36 cellular contexts compared by ENCODE assay signal in the genomic region with DNA sequence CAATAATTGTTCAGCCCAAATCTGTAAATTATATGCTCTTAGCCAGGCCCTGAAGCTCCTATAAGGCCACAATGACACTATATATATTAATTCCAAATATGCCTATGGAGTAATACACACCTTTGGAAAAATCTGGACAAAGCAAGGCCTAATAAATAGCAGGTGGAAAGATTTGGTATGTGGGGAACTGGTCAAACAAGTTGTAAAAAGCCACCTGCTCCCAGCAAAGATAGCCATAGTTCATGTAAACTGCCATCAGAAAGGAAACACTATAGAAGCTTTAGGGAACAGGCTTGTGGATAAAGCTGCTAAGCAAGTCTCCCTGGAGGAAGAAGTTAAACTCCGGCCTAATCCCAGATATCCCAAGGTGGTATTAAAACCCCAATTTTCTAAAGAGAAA. TPM values are rescaled to one million over a fixed set of nuclear protein-coding genes. Genes with fewer than 3 reads are reported as not detected.
A peak's percentile ranks its signal among the peaks of the same experiment; 100 is the strongest.
DNase-seq lines count a peak whose midpoint lies in the region; ATAC-seq and TF ChIP-seq lines count a peak whose summit lies in the region.
"Had no signal": no experiment of that assay in that cellular context is flagged by ENCODE, and none has a peak within 500 bp of the region (broad histone marks: within the 10 kb centered on the region; RNA-seq: fewer than 3 reads in every experiment).

No MANE protein-coding gene starts in this region.

- no peak overlapping the region for H3K4me2 ChIP-seq in osteoblast (ENCODE audit: insufficient read depth, low read length)
- H3K4me2 ChIP-seq: KMS-11 had no signal

- H4K20me1 ChIP-seq in osteoblast (ENCODE audit: insufficient read depth, low read length): no peaks in the 10 kb centered on the region

- H3K9me3 ChIP-seq in T-helper 17 cell (ENCODE audit: control insufficient read depth, low read length, poor library complexity, severe bottlenecking) (no peaks in the 10 kb centered on the region), osteoblast (ENCODE audit: low read depth, low read length) (no peaks in the 10 kb centered on the region)
- H3K9me3 ChIP-seq: neutrophil, psoas muscle, stomach, tibial artery had no signal

- DNase-seq in DMS53 treated with DMSO at 0.1 percent for 48 hours (lab: John Stamatoyannopoulos, UW; ENCODE audit: unreplicated experiment): peak; percentile 100
- peak in 2 of 3 experiments; percentile 66 to 91 for DNase-seq in NCI-H1417 (lab: John Stamatoyannopoulos, UW)
- peak; percentile 72 for DNase-seq in NCI-H69 (lab: John Stamatoyannopoulos, UW)
- no peak for DNase-seq in left colon
- DNase-seq in NCI-H1092 (lab: John Stamatoyannopoulos, UW): no peak
- no peak for DNase-seq in T-helper 17 cell
- no peak for DNase-seq in NCI-H128 (lab: John Stamatoyannopoulos, UW; ENCODE audit: unreplicated experiment)
- DNase-seq in osteoblast (ENCODE audit: insufficient read length, low spot score, missing footprints): no peak
- DNase-seq: ACHN; activated CD4-positive, alpha-beta T cell treated with anti-CD3 and anti-CD28 coated beads, Interleukin-2, amount 50 U/mL, for 48 hours; activated CD4-positive, CD25-positive, alpha-beta regulatory T cell treated with anti-CD3 and anti-CD28 coated beads, Interleukin-2, amount 50 U/mL, for 72 hours; activated gamma-delta T cell treated with Interleukin-2 at 50 U/mL for 16 hours; activated naive CD8-positive, alpha-beta T cell treated with anti-CD3 and anti-CD28 coated beads, Interleukin-2, amount 10 ng/mL, durations not matched to agents 7 days and 5 days; activated T-cell treated with anti-CD3 and anti-CD28 coated beads, Interleukin-2, amount 50 U/mL, for 48 hours; aorta; CD4-positive, alpha-beta memory T cell; effector CD8-positive, alpha-beta T cell; erythroblast; glutamatergic neuron; MM.1S; naive thymus-derived CD4-positive, alpha-beta T cell; NCI-H446 treated with DMSO at 0.1 percent for 48 hours; stimulated activated CD4-positive, alpha-beta T cell treated with anti-CD3 and anti-CD28 coated beads, Interleukin-12 subunit alpha, Interleukin-12 subunit beta, amount 100 ng/mL, for 4 hours; stimulated activated CD4-positive, alpha-beta T cell treated with anti-CD3 and anti-CD28 coated beads, Interleukin-2, amount 100 ng/mL, for 48 hours; T-helper 2 cell; tibial artery had no signal

- H3K4me3 Mint-ChIP-seq in T-helper 17 cell: no peak overlapping the region
- H3K4me3 Mint-ChIP-seq: activated naive CD8-positive, alpha-beta T cell treated with anti-CD3 and anti-CD28 coated beads, Interleukin-2, amount 10 ng/mL, durations not matched to agents 7 days and 5 days; B cell; CD4-positive, alpha-beta memory T cell; naive thymus-derived CD4-positive, alpha-beta T cell had no signal

- ATAC-seq in left colon (peak; percentile 55), T-helper 17 cell (no peak)
- ATAC-seq: HCT116; naive thymus-derived CD4-positive, alpha-beta T cell; Panc1; sciatic nerve had no signal

- no peak overlapping the region for H3K4me3 ChIP-seq in osteoblast (ENCODE audit: insufficient read depth, low read length)
- H3K4me3 ChIP-seq: psoas muscle, stomach, tibial artery had no signal

- peaks cover 8% of the 10 kb centered on the region for H3K27me3 ChIP-seq in osteoblast (ENCODE audit: insufficient read depth, low read length)

- H3K36me3 ChIP-seq in osteoblast (ENCODE audit: insufficient read depth, low read length): no peaks in the 10 kb centered on the region
- H3K36me3 ChIP-seq: neutrophil, stomach, tibial artery had no signal

- H3K27ac ChIP-seq in osteoblast (ENCODE audit: low read depth, low read length): no peak overlapping the region
- H3K27ac ChIP-seq: KMS-11, neutrophil, psoas muscle, tibial artery had no signal

- H3K27ac Mint-ChIP-seq in T-helper 17 cell: no peak overlapping the region
- H3K27ac Mint-ChIP-seq: activated naive CD8-positive, alpha-beta T cell treated with anti-CD3 and anti-CD28 coated beads, Interleukin-2, amount 10 ng/mL, durations not matched to agents 7 days and 5 days; B cell; CD4-positive, alpha-beta memory T cell; naive thymus-derived CD4-positive, alpha-beta T cell had no signal

- intact Hi-C loops in left colon (cut with DNase I, micrococcal nuclease): no loop called here

- H3K36me3 Mint-ChIP-seq in T-helper 17 cell (ENCODE audit: low read depth): peaks cover 3% of the 10 kb centered on the region
- H3K36me3 Mint-ChIP-seq: activated naive CD8-positive, alpha-beta T cell treated with anti-CD3 and anti-CD28 coated beads, Interleukin-2, amount 10 ng/mL, durations not matched to agents 7 days and 5 days; CD4-positive, alpha-beta memory T cell; naive thymus-derived CD4-positive, alpha-beta T cell had no signal

- no peak for TF ChIP-seq CTCF in osteoblast (IDR thresholded peaks at IDR 0.05; ENCODE audit: extremely low read depth, low read depth, low read length)

- no peak overlapping the region for H2AFZ ChIP-seq in osteoblast (ENCODE audit: low read length)

- no peaks in the 10 kb centered on the region for H3K4me1 Mint-ChIP-seq in T-helper 17 cell
- H3K4me1 Mint-ChIP-seq: activated naive CD8-positive, alpha-beta T cell treated with anti-CD3 and anti-CD28 coated beads, Interleukin-2, amount 10 ng/mL, durations not matched to agents 7 days and 5 days; B cell; CD4-positive, alpha-beta memory T cell; naive thymus-derived CD4-positive, alpha-beta T cell had no signal

- peaks cover 26% of the 10 kb centered on the region for H3K27me3 Mint-ChIP-seq in T-helper 17 cell
- H3K27me3 Mint-ChIP-seq: activated naive CD8-positive, alpha-beta T cell treated with anti-CD3 and anti-CD28 coated beads, Interleukin-2, amount 10 ng/mL, durations not matched to agents 7 days and 5 days had no signal

- no peaks in the 10 kb centered on the region for H3K4me1 ChIP-seq in osteoblast (ENCODE audit: insufficient read depth, low read length)
- H3K4me1 ChIP-seq: psoas muscle, tibial artery had no signal

- no peaks in the 10 kb centered on the region for H3K79me2 ChIP-seq in osteoblast (ENCODE audit: insufficient read depth, low read length)

RNA-seq across cellular contexts. Expression of a gene that starts 29.7 kb away (rescaled TPM):
- total RNA-seq in left colon (not detected), T-helper 17 cell (not detected), osteoblast (under 0.01 TPM in 1 of 2 replicates, not detected in the other)
- total RNA-seq: activated naive CD8-positive, alpha-beta T cell treated with anti-CD3 and anti-CD28 coated beads, Interleukin-2, amount 10 ng/mL, durations not matched to agents 7 days and 5 days; aorta; B cell; CD4-positive, alpha-beta memory T cell; G401; liver; naive thymus-derived CD4-positive, alpha-beta T cell; psoas muscle; sciatic nerve; stomach had no signal

Comparison
In these comparisons a context has a peak if more than half of its experiments do, and no peak if none do; other contexts are left out.
1. DNase-seq: peak in DMS53 treated with DMSO at 0.1 percent for 48 hours (single experiment), NCI-H1417 (2 of 3) and NCI-H69 (single experiment); none in left colon (0 of 2), NCI-H1092 (single experiment), T-helper 17 cell (0 of 3), NCI-H128 (single experiment) and osteoblast (single experiment).